Comparison of ENCODE assay signal across 1 cellular context in the genomic region with DNA sequence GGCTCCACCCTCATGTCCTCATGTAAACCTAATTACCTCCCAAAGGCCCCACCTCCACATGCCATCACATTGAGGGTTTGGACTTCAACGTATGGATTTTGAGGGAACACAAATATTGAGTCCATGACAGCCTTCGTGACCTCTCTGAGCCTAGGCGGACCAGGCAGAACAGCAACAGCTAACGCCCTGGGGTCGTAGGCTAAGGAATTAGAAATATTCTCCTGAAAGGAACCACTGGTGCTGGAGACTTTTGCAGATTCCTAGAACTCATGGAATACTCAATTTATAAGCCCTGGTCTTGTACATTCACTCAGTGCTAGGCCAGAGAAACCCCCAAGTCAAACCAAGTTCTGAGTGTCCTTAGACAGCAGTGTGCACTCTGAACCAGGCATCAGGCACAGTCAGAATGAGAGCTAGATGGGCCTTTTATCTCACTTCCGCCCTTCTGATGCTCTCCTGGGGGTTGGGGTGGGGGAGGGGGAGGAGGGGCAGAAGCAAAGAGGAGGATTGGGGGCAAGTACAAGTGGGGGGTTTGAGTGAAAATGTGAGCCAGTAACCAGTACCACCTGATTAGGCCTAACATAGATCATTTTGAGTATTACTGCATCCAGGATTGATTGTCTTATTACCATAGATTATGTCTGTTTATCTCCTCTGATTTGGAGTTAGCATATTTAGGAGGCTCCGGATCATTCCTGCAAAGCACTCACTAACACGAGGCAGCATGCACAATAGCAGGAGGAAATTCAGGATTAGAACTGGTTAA.
TF ChIP-seq lines count a peak whose summit lies in the region.

No MANE protein-coding gene starts in this region.

TF ChIP-seq in GM23338, 12 proteins besides CTCF, POLR2A, EP300 and RAD21 (continued from another document):
- TF ChIP-seq, protein P1, sequence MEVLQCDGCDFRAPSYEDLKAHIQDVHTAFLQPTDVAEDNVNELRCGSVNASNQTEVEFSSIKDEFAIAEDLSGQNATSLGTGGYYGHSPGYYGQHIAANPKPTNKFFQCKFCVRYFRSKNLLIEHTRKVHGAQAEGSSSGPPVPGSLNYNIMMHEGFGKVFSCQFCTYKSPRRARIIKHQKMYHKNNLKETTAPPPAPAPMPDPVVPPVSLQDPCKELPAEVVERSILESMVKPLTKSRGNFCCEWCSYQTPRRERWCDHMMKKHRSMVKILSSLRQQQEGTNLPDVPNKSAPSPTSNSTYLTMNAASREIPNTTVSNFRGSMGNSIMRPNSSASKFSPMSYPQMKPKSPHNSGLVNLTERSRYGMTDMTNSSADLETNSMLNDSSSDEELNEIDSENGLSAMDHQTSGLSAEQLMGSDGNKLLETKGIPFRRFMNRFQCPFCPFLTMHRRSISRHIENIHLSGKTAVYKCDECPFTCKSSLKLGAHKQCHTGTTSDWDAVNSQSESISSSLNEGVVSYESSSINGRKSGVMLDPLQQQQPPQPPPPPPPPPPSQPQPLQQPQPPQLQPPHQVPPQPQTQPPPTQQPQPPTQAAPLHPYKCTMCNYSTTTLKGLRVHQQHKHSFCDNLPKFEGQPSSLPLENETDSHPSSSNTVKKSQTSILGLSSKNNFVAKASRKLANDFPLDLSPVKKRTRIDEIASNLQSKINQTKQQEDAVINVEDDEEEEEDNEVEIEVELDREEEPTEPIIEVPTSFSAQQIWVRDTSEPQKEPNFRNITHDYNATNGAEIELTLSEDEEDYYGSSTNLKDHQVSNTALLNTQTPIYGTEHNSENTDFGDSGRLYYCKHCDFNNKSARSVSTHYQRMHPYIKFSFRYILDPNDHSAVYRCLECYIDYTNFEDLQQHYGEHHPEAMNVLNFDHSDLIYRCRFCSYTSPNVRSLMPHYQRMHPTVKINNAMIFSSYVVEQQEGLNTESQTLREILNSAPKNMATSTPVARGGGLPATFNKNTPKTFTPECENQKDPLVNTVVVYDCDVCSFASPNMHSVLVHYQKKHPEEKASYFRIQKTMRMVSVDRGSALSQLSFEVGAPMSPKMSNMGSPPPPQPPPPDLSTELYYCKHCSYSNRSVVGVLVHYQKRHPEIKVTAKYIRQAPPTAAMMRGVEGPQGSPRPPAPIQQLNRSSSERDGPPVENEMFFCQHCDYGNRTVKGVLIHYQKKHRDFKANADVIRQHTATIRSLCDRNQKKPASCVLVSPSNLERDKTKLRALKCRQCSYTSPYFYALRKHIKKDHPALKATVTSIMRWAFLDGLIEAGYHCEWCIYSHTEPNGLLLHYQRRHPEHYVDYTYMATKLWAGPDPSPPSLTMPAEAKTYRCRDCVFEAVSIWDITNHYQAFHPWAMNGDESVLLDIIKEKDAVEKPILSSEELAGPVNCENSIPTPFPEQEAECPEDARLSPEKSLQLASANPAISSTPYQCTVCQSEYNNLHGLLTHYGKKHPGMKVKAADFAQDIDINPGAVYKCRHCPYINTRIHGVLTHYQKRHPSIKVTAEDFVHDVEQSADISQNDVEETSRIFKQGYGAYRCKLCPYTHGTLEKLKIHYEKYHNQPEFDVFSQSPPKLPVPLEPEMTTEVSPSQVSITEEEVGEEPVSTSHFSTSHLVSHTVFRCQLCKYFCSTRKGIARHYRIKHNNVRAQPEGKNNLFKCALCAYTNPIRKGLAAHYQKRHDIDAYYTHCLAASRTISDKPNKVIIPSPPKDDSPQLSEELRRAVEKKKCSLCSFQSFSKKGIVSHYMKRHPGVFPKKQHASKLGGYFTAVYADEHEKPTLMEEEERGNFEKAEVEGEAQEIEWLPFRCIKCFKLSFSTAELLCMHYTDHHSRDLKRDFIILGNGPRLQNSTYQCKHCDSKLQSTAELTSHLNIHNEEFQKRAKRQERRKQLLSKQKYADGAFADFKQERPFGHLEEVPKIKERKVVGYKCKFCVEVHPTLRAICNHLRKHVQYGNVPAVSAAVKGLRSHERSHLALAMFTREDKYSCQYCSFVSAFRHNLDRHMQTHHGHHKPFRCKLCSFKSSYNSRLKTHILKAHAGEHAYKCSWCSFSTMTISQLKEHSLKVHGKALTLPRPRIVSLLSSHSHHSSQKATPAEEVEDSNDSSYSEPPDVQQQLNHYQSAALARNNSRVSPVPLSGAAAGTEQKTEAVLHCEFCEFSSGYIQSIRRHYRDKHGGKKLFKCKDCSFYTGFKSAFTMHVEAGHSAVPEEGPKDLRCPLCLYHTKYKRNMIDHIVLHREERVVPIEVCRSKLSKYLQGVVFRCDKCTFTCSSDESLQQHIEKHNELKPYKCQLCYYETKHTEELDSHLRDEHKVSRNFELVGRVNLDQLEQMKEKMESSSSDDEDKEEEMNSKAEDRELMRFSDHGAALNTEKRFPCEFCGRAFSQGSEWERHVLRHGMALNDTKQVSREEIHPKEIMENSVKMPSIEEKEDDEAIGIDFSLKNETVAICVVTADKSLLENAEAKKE (CRISPR knock-in tag; IDR thresholded peaks at IDR 0.05), result no peak
- TF ChIP-seq JUNB (IDR thresholded peaks at IDR 0.05; ENCODE audit: unreplicated experiment), result no peak
- TF ChIP-seq ZNF331 (CRISPR knock-in tag; IDR thresholded peaks at IDR 0.05; ENCODE audit: low read depth), result no peak
